Comparison of ENCODE assay signal across 11 cellular contexts in genomic region chr10:95297402-95297801, GRCh38. TPM values are rescaled to one million over a fixed set of nuclear protein-coding genes. Genes with fewer than 3 reads are reported as not detected.
DNase-seq lines count a peak whose midpoint lies in the region; ATAC-seq, FAIRE-seq and TF ChIP-seq lines count a peak whose summit lies in the region.
"Had no signal": no experiment of that assay in that cellular context is flagged by ENCODE, and none has a peak within 500 bp of the region (broad histone marks: within the 10 kb centered on the region; RNA-seq: fewer than 3 reads in every experiment).

No MANE protein-coding gene starts in this region.

- no peaks in the 10 kb centered on the region for H3K36me3 ChIP-seq in bronchial epithelial cell (ENCODE audit: control insufficient read depth, insufficient read depth, low read length)

- no peak for TF ChIP-seq CTCF in bronchial epithelial cell (IDR thresholded peaks at IDR 0.05; ENCODE audit: insufficient read depth, low read length, severe bottlenecking)

- no peak for DNase-seq in bronchial epithelial cell (ENCODE audit: low read depth)
- DNase-seq in globus pallidus (ENCODE audit: low spot score): no peak
- no peak for DNase-seq in AML-193 (lab: John Stamatoyannopoulos, UW)
- DNase-seq in inferior parietal cortex (ENCODE audit: extremely low spot score): no peak
- no peak for DNase-seq in central memory CD4-positive, alpha-beta T cell
- DNase-seq: activated naive CD4-positive, alpha-beta T cell treated with anti-CD3 and anti-CD28 coated beads, Interleukin-2, amount 10 ng/mL, durations not matched to agents 7 days and 5 days; T-helper 17 cell had no signal

- ATAC-seq in GM18505 (IDR thresholded peaks at IDR 0.05; ENCODE audit: unreplicated experiment) (peak; percentile 37), GM21367 (IDR thresholded peaks at IDR 0.05; ENCODE audit: unreplicated experiment) (peak; percentile 47), HG03354 (IDR thresholded peaks at IDR 0.05; ENCODE audit: poor library complexity, severe bottlenecking, unreplicated experiment) (peak; percentile 61)
- ATAC-seq: T-helper 17 cell had no signal

- H3K27me3 ChIP-seq in bronchial epithelial cell (ENCODE audit: control insufficient read depth, insufficient read depth, low read length): no peaks in the 10 kb centered on the region

- TF ChIP-seq POLR2A in GM18505 (IDR thresholded peaks at IDR 0.05; ENCODE audit: borderline replicate concordance, extremely low read depth, insufficient read depth, insufficient read length): peak; percentile 29

- peak; percentile 50 for FAIRE-seq in bronchial epithelial cell (lab: Jason Lieb, UNC)
- FAIRE-seq: D721Med had no signal

- H3K4me3 ChIP-seq in bronchial epithelial cell (ENCODE audit: low read depth, low read length): no peak overlapping the region

RNA-seq across cellular contexts. Expression of gene PDLIM1, which starts 6.6 kb away (rescaled TPM):
- 19.2 and 20.2 TPM in 2 replicates for total RNA-seq in bronchial epithelial cell
